In genomic region chr13:99144306-99144705, GRCh38 we compare ENCODE assay signal across 1 cellular context.
TF ChIP-seq lines count a peak whose summit lies in the region.

No MANE protein-coding gene starts in this region.

TF ChIP-seq in K562, 482 proteins besides CTCF, POLR2A, EP300 and RAD21 (continued from another document):
- TF ChIP-seq MLLT1 (IDR thresholded peaks at IDR 0.05) (peak in 1 of 2 experiments; percentile 79; a peak in 2 of 4 replicates), ZNF609 (CRISPR knock-in tag; IDR thresholded peaks at IDR 0.05; ENCODE audit: borderline replicate concordance) (peak; percentile 79; the same call in 1 of the 2 replicates), ESRRA (IDR thresholded peaks at IDR 0.05; ENCODE audit: borderline replicate concordance, low read depth) (peak; percentile 79; the same call in 1 of the 2 replicates), KLF16 (IDR thresholded peaks at IDR 0.05) (0 out of 2 replicates have a peak, but pooled peaks have one; percentile 30), ZBTB40 (IDR thresholded peaks at IDR 0.05) (peak; percentile 29; the same call in 1 of the 2 replicates), ZBTB40 (CRISPR knock-in tag; IDR thresholded peaks at IDR 0.05) (no peak), HES1 (IDR thresholded peaks at IDR 0.05; ENCODE audit: low read depth) (peak; percentile 61; the same call in 1 of the 2 replicates), KDM1A (IDR thresholded peaks at IDR 0.05) (peak in 1 of 2 experiments; percentile 47; a peak in 1 of 4 replicates), CBFA2T3 (IDR thresholded peaks at IDR 0.05) (0 out of 2 replicates have a peak, but pooled peaks have one; percentile 23), SPI1 (IDR thresholded peaks at IDR 0.05; ENCODE audit: borderline replicate concordance, low read depth, low read length) (peak; percentile 89), DDX20 (tag; IDR thresholded peaks at IDR 0.05; ENCODE audit: low read depth) (no peak), CXXC5 (CRISPR knock-in tag; IDR thresholded peaks at IDR 0.05) (peak; percentile 45; the same call in 1 of the 2 replicates), TCF3 (CRISPR knock-in tag; IDR thresholded peaks at IDR 0.05) (0 out of 2 replicates have a peak, but pooled peaks have one; percentile 22), ZBTB11 (CRISPR knock-in tag; IDR thresholded peaks at IDR 0.05) (peak in 1 of 3 experiments; percentile 88; a peak in 2 of 6 replicates), MEIS2 (IDR thresholded peaks at IDR 0.05; ENCODE audit: partially characterized antibody) (peak; percentile 80), GABPA (tag; conservative IDR thresholded peaks at IDR 0.05; ENCODE audit: low read depth) (0 out of 2 replicates have a peak, but pooled peaks have one; percentile 30), RCOR1 (IDR thresholded peaks at IDR 0.05; ENCODE audit: borderline replicate concordance in 1 of 2, low read depth in 2 of 2, low read length in 2 of 2) (peak in 1 of 2 experiments; percentile 57; a peak in 1 of 4 replicates), HEY1 (CRISPR knock-in tag; IDR thresholded peaks at IDR 0.05; ENCODE audit: borderline replicate concordance) (no peak), ZNF518B (CRISPR knock-in tag; IDR thresholded peaks at IDR 0.05) (no peak), NCOA6 (IDR thresholded peaks at IDR 0.05) (no peak), HDAC6 (IDR thresholded peaks at IDR 0.05; ENCODE audit: low read depth, low read length) (no peak), ZNF143 (CRISPR knock-in tag; IDR thresholded peaks at IDR 0.05) (no peak)
